In genomic region chr7:99380823-99381663, GRCh38 we compare ENCODE assay signal across 8 cellular contexts. TPM values are rescaled to one million over a fixed set of nuclear protein-coding genes. Genes with fewer than 3 reads are reported as not detected.
DNase-seq lines count a peak whose midpoint lies in the region; ATAC-seq and TF ChIP-seq lines count a peak whose summit lies in the region.

No MANE protein-coding gene starts in this region.

- peak overlapping the region; percentile 91 for H3K4me2 ChIP-seq in DOHH2 (ENCODE audit: low read length)

- 0 out of 2 replicates have a peak, but pooled peaks cover 2% of the 10 kb centered on the region for H4K20me1 ChIP-seq in DOHH2 (ENCODE audit: control insufficient read depth, insufficient read depth, low read depth, low read length)

- peaks cover 74% of the 10 kb centered on the region for H3K79me2 ChIP-seq in DOHH2 (ENCODE audit: control insufficient read depth, low read length)

- H3K27me3 ChIP-seq in DOHH2 (ENCODE audit: control insufficient read depth, low read length) (no peaks in the 10 kb centered on the region), NT2/D1 (ENCODE audit: insufficient read depth, insufficient read length) (no peaks in the 10 kb centered on the region), BE2C (no peaks in the 10 kb centered on the region)

- H3K4me1 ChIP-seq in DOHH2 (ENCODE audit: control insufficient read depth, low read length), result peaks cover 81% of the 10 kb centered on the region
- H3K4me1 ChIP-seq in NT2/D1 (ENCODE audit: insufficient read depth, insufficient read length), result peaks cover 16% of the 10 kb centered on the region
- peaks cover 10% of the 10 kb centered on the region for H3K4me1 ChIP-seq in BE2C

- peak overlapping the region; percentile 21 for H3K9ac ChIP-seq in NT2/D1 (ENCODE audit: insufficient read length, low read depth)

- peaks cover 64% of the 10 kb centered on the region for H3K36me3 ChIP-seq in DOHH2 (ENCODE audit: control insufficient read depth, low read length)
- peaks cover 62% of the 10 kb centered on the region for H3K36me3 ChIP-seq in NT2/D1 (ENCODE audit: insufficient read depth, insufficient read length, low read length)
- no peaks in the 10 kb centered on the region for H3K36me3 ChIP-seq in BE2C

- H3K9me3 ChIP-seq in DOHH2 (ENCODE audit: control insufficient read depth, insufficient read depth, low read length) (no peaks in the 10 kb centered on the region), NT2/D1 (ENCODE audit: insufficient read depth, low read length) (no peaks in the 10 kb centered on the region), BE2C (no peaks in the 10 kb centered on the region)

- H3F3A ChIP-seq in DOHH2 (ENCODE audit: control insufficient read depth, insufficient read depth), result peaks cover 39% of the 10 kb centered on the region

- peak overlapping the region; percentile 93 for H3K27ac ChIP-seq in DOHH2 (ENCODE audit: low read depth, low read length)

- peak overlapping the region; percentile 74 for H3K4me3 ChIP-seq in DOHH2 (ENCODE audit: low read length)
- no peak overlapping the region for H3K4me3 ChIP-seq in NT2/D1 (ENCODE audit: insufficient read length, low read depth)
- H3K4me3 ChIP-seq in BE2C (ENCODE audit: low read depth, low read length), result no peak overlapping the region

- DNase-seq in NT2/D1 (ENCODE audit: low read depth, low spot score), result no peak
- DNase-seq in activated naive CD4-positive, alpha-beta T cell treated with Interleukin-2 at 50 U/mL for 16 hours, result peak; percentile 90
- DNase-seq in left lobe of liver (ENCODE audit: low spot score), result no peak
- peak; percentile 82 for DNase-seq in stimulated activated CD8-positive, alpha-beta memory T cell treated with anti-CD3 and anti-CD28 coated beads, Interleukin-4, amount 100 ng/mL, for 24 hours (ENCODE audit: low read depth)
- no peak for DNase-seq in mesenteric fat pad (ENCODE audit: low spot score)
- no peak for DNase-seq in BE2C

- ATAC-seq in GM21737 (IDR thresholded peaks at IDR 0.05; ENCODE audit: unreplicated experiment), result peak; percentile 73
- peak; percentile 24 for ATAC-seq in left lobe of liver

- no peaks in the 10 kb centered on the region for H3K9me2 ChIP-seq in DOHH2 (replicated peaks; ENCODE audit: control insufficient read depth, low read length)

- TF ChIP-seq CTCF in DOHH2 (IDR thresholded peaks at IDR 0.05; ENCODE audit: low read depth, low read length, poor library complexity, severe bottlenecking) (no peak), BE2C (IDR thresholded peaks at IDR 0.05; ENCODE audit: low read depth, low read length) (no peak)

RNA-seq across cellular contexts. Expression of gene ARPC1B, which starts 6.5 kb away (rescaled TPM):
- total RNA-seq in left lobe of liver (37.4 TPM), mesenteric fat pad (159 TPM)
- 38.0 TPM for polyA plus RNA-seq in BE2C (2012; ENCODE audit: insufficient read depth, insufficient read length, low read depth)

RNA-seq across cellular contexts. Expression of gene PDAP1, which starts 27.4 kb away (rescaled TPM):
- 32.7 TPM for total RNA-seq in left lobe of liver
- 88.8 TPM for total RNA-seq in mesenteric fat pad
- polyA plus RNA-seq in BE2C (2012; ENCODE audit: insufficient read depth, insufficient read length, low read depth), result 483 TPM

RNA-seq across cellular contexts. Expression of gene BUD31, which starts 27.7 kb away (rescaled TPM):
- 25.8 TPM for total RNA-seq in left lobe of liver
- 68.2 TPM for total RNA-seq in mesenteric fat pad
- 516 TPM for polyA plus RNA-seq in BE2C (2012; ENCODE audit: insufficient read depth, insufficient read length, low read depth)

RNA-seq across cellular contexts. Expression of gene ARPC1A, which starts 55.3 kb away (rescaled TPM):
- total RNA-seq in left lobe of liver (64.2 TPM), mesenteric fat pad (109 TPM)
- polyA plus RNA-seq in BE2C (2012; ENCODE audit: insufficient read depth, insufficient read length, low read depth), result 141 TPM

RNA-seq across cellular contexts. Expression of gene PTCD1, which starts 57.6 kb away (rescaled TPM):
- total RNA-seq in left lobe of liver, result 2.3 TPM
- total RNA-seq in mesenteric fat pad, result 11.7 TPM
- polyA plus RNA-seq in BE2C (2012; ENCODE audit: insufficient read depth, insufficient read length, low read depth), result 22.4 TPM

Comparison
In these comparisons a context has a peak if more than half of its experiments do, and no peak if none do; other contexts are left out.
1. DNase-seq: peak in activated naive CD4-positive, alpha-beta T cell treated with Interleukin-2 at 50 U/mL for 16 hours (single experiment) and stimulated activated CD8-positive, alpha-beta memory T cell treated with anti-CD3 and anti-CD28 coated beads, Interleukin-4, amount 100 ng/mL, for 24 hours (single experiment); none in NT2/D1 (single experiment), left lobe of liver (single experiment), mesenteric fat pad (single experiment) and BE2C (single experiment).